ENCODE assay signal across 36 cellular contexts in the genomic region with DNA sequence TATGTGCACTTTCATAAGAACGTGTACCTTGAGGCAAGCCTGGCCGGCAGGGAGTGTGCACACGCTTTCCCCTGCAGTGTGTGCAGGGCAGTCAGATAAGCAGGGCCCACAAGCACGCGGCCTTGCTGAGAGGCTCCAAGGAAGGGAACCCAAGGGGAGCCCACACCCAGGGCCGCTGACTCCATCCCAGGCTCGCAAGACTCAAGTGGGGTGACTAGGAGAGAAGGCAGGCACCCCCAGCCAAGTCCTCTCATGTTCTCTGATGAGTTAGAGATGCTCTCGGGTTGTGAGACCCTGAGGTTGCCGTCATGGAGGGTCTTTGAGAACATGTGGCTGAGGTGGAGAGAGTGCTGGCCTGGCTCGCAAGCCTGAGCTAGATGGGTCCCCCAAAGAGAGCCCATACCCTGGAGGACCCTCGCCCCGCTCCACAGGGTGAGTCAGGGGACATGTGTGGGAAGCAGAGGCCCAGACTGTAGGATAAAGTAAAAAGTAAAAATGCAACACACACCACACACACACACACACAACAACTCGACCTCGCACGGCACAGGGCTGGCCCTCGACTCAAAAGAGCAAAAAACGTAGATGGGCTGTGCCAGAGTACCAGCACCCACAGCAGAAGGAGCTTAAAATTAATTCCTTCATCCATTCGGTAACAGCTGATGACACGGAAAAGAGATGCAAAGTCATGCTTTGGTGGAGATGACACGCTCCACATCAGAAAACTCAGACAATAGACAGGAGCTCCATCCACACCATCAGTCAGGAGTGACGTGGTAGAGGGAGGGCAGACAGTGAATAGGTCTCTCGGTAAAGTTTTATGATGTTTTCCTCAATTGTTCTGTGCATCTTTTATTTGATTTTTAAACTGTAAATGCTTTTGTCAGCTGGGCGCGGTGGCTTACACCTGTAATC. TPM values are rescaled to one million over a fixed set of nuclear protein-coding genes. Genes with fewer than 3 reads are reported as not detected.
A peak's percentile ranks its signal among the peaks of the same experiment; 100 is the strongest.
DNase-seq lines count a peak whose midpoint lies in the region; ATAC-seq, FAIRE-seq and TF ChIP-seq lines count a peak whose summit lies in the region.
"Had no signal": no experiment of that assay in that cellular context is flagged by ENCODE, and none has a peak within 500 bp of the region (broad histone marks: within the 10 kb centered on the region; RNA-seq: fewer than 3 reads in every experiment).

No MANE protein-coding gene starts in this region.

- no peak overlapping the region for H3K4me3 ChIP-seq in HepG2 (replicated peaks in 1 of 3; ENCODE audit: insufficient read depth in 1 of 3, low read depth in 2 of 3, low read length in 3 of 3)
- H3K4me3 ChIP-seq in right lobe of liver = no peak overlapping the region
- H3K4me3 ChIP-seq in K562 = no peak overlapping the region
- H3K4me3 ChIP-seq: gastroesophageal sphincter, pancreas, thyroid gland had no signal

- H3K4me1 Mint-ChIP-seq in nephron progenitor cell = peaks cover 42% of the 10 kb centered on the region

- DNase-seq in HepG2 (ENCODE audit: low spot score) (no peak), right lobe of liver (no peak), K562 (ENCODE audit: extremely low read depth in 1 of 4, low spot score in 3 of 4) (no peak), nephron progenitor cell (no peak), globus pallidus (ENCODE audit: low spot score) (no peak)
- DNase-seq in activated CD4-positive, alpha-beta T cell treated with anti-CD3 and anti-CD28 coated beads for 1 hour = no peak
- DNase-seq: activated CD8-positive, alpha-beta T cell treated with anti-CD3 and anti-CD28 coated beads, Interleukin-2, amount 10 ng/mL, durations not matched to agents 7 days and 5 days; activated T-cell treated with anti-CD3 and anti-CD28 coated beads for 4 hours; anterior cingulate cortex; DND-41; effector CD8-positive, alpha-beta T cell; GF-D8; HCEC 1CT; hypothalamus; immature natural killer cell; Karpas-422; left ventricle myocardium superior; naive thymus-derived CD4-positive, alpha-beta T cell; NCI-H1417; NCI-H2029 treated with DMSO at 0.1 percent for 48 hours; NCI-H69; pancreas; SHP77 treated with DMSO at 0.1 percent for 48 hours; stimulated activated CD4-positive, alpha-beta T cell treated with anti-CD3 and anti-CD28 coated beads, Interleukin-12 subunit alpha, Interleukin-12 subunit beta, amount 100 ng/mL, for 4 hours; stimulated activated CD4-positive, alpha-beta T cell treated with anti-CD3 and anti-CD28 coated beads, Interleukin-4, amount 100 ng/mL, for 1 hour; thyroid gland had no signal

- no peak overlapping the region for H2AFZ ChIP-seq in HepG2 (ENCODE audit: low read length)
- no peak overlapping the region for H2AFZ ChIP-seq in K562 (ENCODE audit: low read depth, low read length)

- peaks cover 9% of the 10 kb centered on the region for H3K36me3 Mint-ChIP-seq in nephron progenitor cell (ENCODE audit: low read depth)
- H3K36me3 Mint-ChIP-seq: activated naive CD8-positive, alpha-beta T cell had no signal

- H3K27me3 ChIP-seq in HepG2 (ENCODE audit: control insufficient read depth in 1 of 2, insufficient read depth in 2 of 2, low read length in 2 of 2) (peaks cover 4 to 68% of the 10 kb centered on the region in 2 experiments; a peak in 4 of 5 replicates), right lobe of liver (no peaks in the 10 kb centered on the region), K562 (ENCODE audit: control insufficient read depth in 2 of 2, insufficient read depth in 2 of 2, low read length in 2 of 2) (peaks cover 46 to 71% of the 10 kb centered on the region in 2 experiments; a peak in 4 of 5 replicates)
- H3K27me3 ChIP-seq: pancreas, thyroid gland had no signal

- TF ChIP-seq EP300 in HepG2 (IDR thresholded peaks at IDR 0.05; ENCODE audit: low read depth in 2 of 2, low read length in 2 of 2) (no peak), HepG2 (CRISPR knock-in tag; IDR thresholded peaks at IDR 0.05; ENCODE audit: borderline replicate concordance) (no peak), K562 (IDR thresholded peaks at IDR 0.05; ENCODE audit: low read length) (no peak)

- H3K9ac ChIP-seq in HepG2 (ENCODE audit: insufficient read depth, low read depth, low read length) (no peak overlapping the region), K562 (ENCODE audit: insufficient read depth in 1 of 2, low read depth in 2 of 2, low read length in 2 of 2) (no peak overlapping the region)

- no peaks in the 10 kb centered on the region for H3K9me1 ChIP-seq in K562 (ENCODE audit: control insufficient read depth, insufficient read depth, low read length)

- H3K4me1 ChIP-seq in HepG2 (ENCODE audit: insufficient read depth, low read length) (peaks cover 27% of the 10 kb centered on the region), right lobe of liver (peaks cover 0 to 14% (median 9%) of the 10 kb centered on the region in 4 donors), K562 (replicated peaks in 1 of 2; ENCODE audit: control insufficient read depth in 2 of 2, insufficient read depth in 2 of 2, low read length in 2 of 2) (peaks cover 0 to 21% of the 10 kb centered on the region in 2 experiments; a peak in 3 of 5 replicates)

- H3K36me3 ChIP-seq in HepG2 (replicated peaks in 1 of 2; ENCODE audit: control insufficient read depth in 1 of 2, insufficient read depth in 2 of 2, low read length in 2 of 2) (no peaks in the 10 kb centered on the region), right lobe of liver (no peaks in the 10 kb centered on the region), K562 (ENCODE audit: control insufficient read depth, insufficient read depth, low read length) (no peaks in the 10 kb centered on the region)
- H3K36me3 ChIP-seq: gastroesophageal sphincter, pancreas, thyroid gland had no signal

- peaks cover 24% of the 10 kb centered on the region for H3K9me3 Mint-ChIP-seq in nephron progenitor cell
- H3K9me3 Mint-ChIP-seq: immature natural killer cell had no signal

- no peak overlapping the region for H3K4me3 Mint-ChIP-seq in nephron progenitor cell
- H3K4me3 Mint-ChIP-seq: activated CD8-positive, alpha-beta T cell treated with anti-CD3 and anti-CD28 coated beads, Interleukin-2, amount 10 ng/mL, durations not matched to agents 7 days and 5 days; activated naive CD8-positive, alpha-beta T cell; immature natural killer cell; naive thymus-derived CD4-positive, alpha-beta T cell; T-helper 2 cell treated with Interferon-gamma antibody and Interleukin-4, amounts not matched to agents 5 μg/mL and 100 μg/mL, for 36 hours had no signal

- FAIRE-seq in HepG2 (lab: Jason Lieb, UNC) (no peak), K562 (lab: Jason Lieb, UNC) (no peak)
- FAIRE-seq: bronchial epithelial cell, colon, pancreas had no signal

- H3K27me3 Mint-ChIP-seq in nephron progenitor cell (ENCODE audit: low read depth, poor library complexity) = peaks cover 12% of the 10 kb centered on the region

- H3K4me2 ChIP-seq in HepG2 (ENCODE audit: low read depth, low read length) = no peak overlapping the region
- no peak overlapping the region for H3K4me2 ChIP-seq in K562 (ENCODE audit: insufficient read depth, low read length)

- no peak for TF ChIP-seq POLR2A in HepG2 (IDR thresholded peaks at IDR 0.05; ENCODE audit: insufficient read depth in 1 of 2, low read depth in 2 of 2, low read length in 2 of 2)
- no peak for TF ChIP-seq POLR2A in right lobe of liver (IDR thresholded peaks at IDR 0.05)
- no peak for TF ChIP-seq POLR2A in K562 (conservative IDR thresholded peaks at IDR 0.05)

- WGBS in HepG2 (ENCODE audit: low lambda C conversion rate) = 56% methylated on average over 18 of the region's 24 CpGs
- WGBS in right lobe of liver (ENCODE audit: insufficient coverage, low coverage, low lambda C conversion rate, missing lambda C conversion rate) = 77% methylated on average over 17 of the region's 24 CpGs
- 5% methylated on average over 24 of the region's 24 CpGs for WGBS in K562 (ENCODE audit: insufficient coverage, low coverage, missing lambda C conversion rate)

- no peak for ATAC-seq in HepG2
- ATAC-seq in right lobe of liver = no peak
- ATAC-seq in K562 = peak; percentile 15; the same call in 1 of the 3 replicates
- ATAC-seq in GM19463 (IDR thresholded peaks at IDR 0.05; ENCODE audit: unreplicated experiment) = no peak
- ATAC-seq: activated CD8-positive, alpha-beta T cell treated with anti-CD3 and anti-CD28 coated beads, Interleukin-2, amount 10 ng/mL, durations not matched to agents 7 days and 5 days; gastroesophageal sphincter; left ventricle myocardium superior; naive thymus-derived CD4-positive, alpha-beta T cell; Panc1; pancreas; right cardiac atrium had no signal

- no peaks in the 10 kb centered on the region for H3K9me3 ChIP-seq in HepG2 (ENCODE audit: low read length)
- no peaks in the 10 kb centered on the region for H3K9me3 ChIP-seq in right lobe of liver
- H3K9me3 ChIP-seq in K562 (replicated peaks; ENCODE audit: control insufficient read depth, insufficient read depth, low read depth, low read length) = no peaks in the 10 kb centered on the region
- H3K9me3 ChIP-seq: gastroesophageal sphincter, pancreas, thyroid gland had no signal

- TF ChIP-seq CTCF in HepG2 (CRISPR knock-in tag; IDR thresholded peaks at IDR 0.05) = no peak
- TF ChIP-seq CTCF in right lobe of liver (IDR thresholded peaks at IDR 0.05) = no peak
- no peak for TF ChIP-seq CTCF in K562 (IDR thresholded peaks at IDR 0.05 in 2 of 3, conservative IDR thresholded peaks at IDR 0.05 in 1 of 3; ENCODE audit: insufficient read depth in 2 of 3, low read depth in 1 of 3, low read length in 3 of 3)
- TF ChIP-seq CTCF in nephron progenitor cell (IDR thresholded peaks at IDR 0.05) = no peak

- intact Hi-C loops in HepG2 (cut with micrococcal nuclease; ENCODE audit: unreplicated experiment) = no loop called here
- intact Hi-C loops in right lobe of liver (cut with DNase I) = no loop called here
- intact Hi-C loops in K562 (cut with micrococcal nuclease) = no loop called here

- POLR2A ChIA-PET in HepG2 (lab: Yijun Ruan, JAX) = no interaction called here
- POLR2A ChIA-PET in K562 (lab: Yijun Ruan, JAX) = interaction anchor here (0.6 to 1.4 kb wide), 3 partner anchors 22 to 26 kb away, joined by 3 to 4 read pairs (median 3); no protein-coding TSS in a partner anchor

- peak overlapping the region; percentile 36 for H3K27ac Mint-ChIP-seq in nephron progenitor cell
- H3K27ac Mint-ChIP-seq: activated CD8-positive, alpha-beta T cell treated with anti-CD3 and anti-CD28 coated beads, Interleukin-2, amount 10 ng/mL, durations not matched to agents 7 days and 5 days; activated naive CD8-positive, alpha-beta T cell; immature natural killer cell; naive thymus-derived CD4-positive, alpha-beta T cell; T-helper 2 cell treated with Interferon-gamma antibody and Interleukin-4, amounts not matched to agents 5 μg/mL and 100 μg/mL, for 36 hours had no signal

- CTCF ChIA-PET in HepG2 (lab: Yijun Ruan, JAX; ENCODE audit: low intra/inter-chr PET ratio, low total read pairs) (no interaction called here), K562 (lab: Yijun Ruan, JAX; ENCODE audit: low intra/inter-chr PET ratio) (no interaction called here)

- H4K20me1 ChIP-seq in HepG2 (ENCODE audit: insufficient read depth, low read length) (no peaks in the 10 kb centered on the region), K562 (replicated peaks; ENCODE audit: control insufficient read depth, insufficient read depth, low read length) (peaks cover 26% of the 10 kb centered on the region)

- no TSS peak for BruUV-seq in HepG2 (replicated peaks; lab: Mats Ljungman, UMichigan)
- BruUV-seq in K562 (replicated peaks; lab: Mats Ljungman, UMichigan) = no TSS peak

- H3K79me2 ChIP-seq in HepG2 (ENCODE audit: insufficient read depth, low read length) (no peaks in the 10 kb centered on the region), K562 (ENCODE audit: control insufficient read depth, insufficient read depth, low read length) (no peaks in the 10 kb centered on the region)

- TF ChIP-seq RAD21 in HepG2 (CRISPR knock-in tag; IDR thresholded peaks at IDR 0.05) (no peak), K562 (CRISPR knock-in tag; conservative IDR thresholded peaks at IDR 0.05 in 1 of 2, IDR thresholded peaks at IDR 0.05 in 1 of 2) (no peak)

- no peak overlapping the region for H3K27ac ChIP-seq in HepG2 (ENCODE audit: extremely low read length, insufficient read depth, low read length)
- no peak overlapping the region for H3K27ac ChIP-seq in right lobe of liver
- no peak overlapping the region for H3K27ac ChIP-seq in K562 (ENCODE audit: extremely low read depth, low read depth, low read length)
- H3K27ac ChIP-seq: gastroesophageal sphincter, pancreas, thyroid gland had no signal

- in situ Hi-C loops in HepG2 (cut with HindIII; ENCODE audit: extremely low pct_ligation_motif_present, low pct_unique_long_range_greater_than_20kb) = no loop called here
- in situ Hi-C loops in K562 (cut with MboI) = no loop called here

RNA-seq across cellular contexts. Expression of gene NKD2, which starts 54.8 kb away (rescaled TPM):
- total RNA-seq in HepG2 (2016; rRNA removed; fragmentation: Illumina TruSeq; extraction: Trizol) = 0.53 and 0.94 TPM in 2 replicates
- total RNA-seq in HepG2 (2016; cell fraction: cytosol; rRNA removed; fragmentation: Illumina TruSeq; extraction: Trizol; ENCODE audit: low read depth) = 0.26 and 0.91 TPM in 2 replicates
- total RNA-seq in HepG2 (2016; cell fraction: insoluble cytoplasmic fraction; rRNA removed; fragmentation: Illumina TruSeq; extraction: Trizol) = 0.77 and 1.1 TPM in 2 replicates
- total RNA-seq in HepG2 (2016; cell fraction: membrane; rRNA removed; fragmentation: Illumina TruSeq; extraction: Trizol) = 0.48 and 0.90 TPM in 2 replicates
- total RNA-seq in HepG2 (2016; cell fraction: nucleus; rRNA removed; fragmentation: Illumina TruSeq; extraction: Trizol) = 0.81 and 2.0 TPM in 2 replicates
- polyA plus RNA-seq in HepG2 (2011; rRNA removed) = 0.81 and 0.82 TPM in 2 replicates
- polyA plus RNA-seq in HepG2 (2011; cell fraction: cytosol; rRNA removed) = 0.13 and 0.70 TPM in 2 replicates
- polyA plus RNA-seq in HepG2 (2011; cell fraction: nucleus; rRNA removed) = 10.6 and 14.1 TPM in 2 replicates
- 0.39 and 0.79 TPM in 2 replicates for polyA plus RNA-seq in HepG2 (2012)
- polyA plus RNA-seq in HepG2 (2016; cell fraction: cytosol; fragmentation: Illumina TruSeq; extraction: Trizol; ENCODE audit: low read depth) = 0.59 and 0.60 TPM in 2 replicates
- 1.1 and 1.2 TPM in 2 replicates for polyA plus RNA-seq in HepG2 (2016; cell fraction: insoluble cytoplasmic fraction; fragmentation: Illumina TruSeq; extraction: Trizol; ENCODE audit: low read depth)
- 0.76 and 0.84 TPM in 2 replicates for polyA plus RNA-seq in HepG2 (2016; cell fraction: membrane; fragmentation: Illumina TruSeq; extraction: Trizol; ENCODE audit: low read depth)
- 5.1 and 6.3 TPM in 2 replicates for polyA plus RNA-seq in HepG2 (2016; cell fraction: nucleus; fragmentation: Illumina TruSeq; extraction: Trizol; ENCODE audit: insufficient read depth, low read depth)
- polyA minus RNA-seq in HepG2 (2011; rRNA and poly(A)+ RNA removed; ENCODE audit: low replicate concordance) = 1.6 TPM in 1 of 2 replicates, not detected in the other
- polyA minus RNA-seq in HepG2 (2011; cell fraction: cytosol; rRNA and poly(A)+ RNA removed) = 0.30 and 0.62 TPM in 2 replicates
- polyA minus RNA-seq in HepG2 (2011; cell fraction: nucleus; rRNA and poly(A)+ RNA removed) = 0.62 and 1.0 TPM in 2 replicates
- total RNA-seq in right lobe of liver = 1 to 10 TPM in 4 of 6 experiments, under 1 TPM in 2; 0.93 to 2.9 (median 2.2) TPM
- 0.55 and 2.0 TPM in 2 replicates for total RNA-seq in K562 (2011; cell fraction: chromatin; rRNA removed; ENCODE audit: low replicate concordance)
- 0.67 and 1.7 TPM in 2 replicates for total RNA-seq in K562 (2011; cell fraction: nucleolus; rRNA removed)
- 0.37 TPM in 1 of 2 replicates, not detected in the other for total RNA-seq in K562 (2011; cell fraction: nucleoplasm; rRNA removed)
- 0.12 and 0.64 TPM in 2 replicates for total RNA-seq in K562 (2014; rRNA removed)
- not detected in 2 replicates for total RNA-seq in K562 (2014; rRNA removed; fragmentation: Illumina TruSeq; extraction: Trizol)
- not detected in 2 replicates for total RNA-seq in K562 (2015; rRNA removed; fragmentation: Illumina TruSeq; extraction: Trizol)
- total RNA-seq in K562 (2021) = 0.35 and 0.38 TPM in 2 replicates
- polyA plus RNA-seq in K562 (2011; rRNA removed) = 0.20 and 0.65 TPM in 2 replicates
- polyA plus RNA-seq in K562 (2011; cell fraction: cytosol; rRNA removed) = 0.29 TPM in 1 of 2 replicates, not detected in the other
- polyA plus RNA-seq in K562 (2011; cell fraction: nucleus; rRNA removed) = 3.0 and 5.0 TPM in 2 replicates
- 0.16 and 0.98 TPM in 2 replicates for polyA plus RNA-seq in K562 (2012)
- polyA plus RNA-seq in K562 (2014; fragmentation: Illumina TruSeq; extraction: Trizol) = not detected in 2 replicates
- polyA plus RNA-seq in K562 (2014; fragmentation: Nextera tagmentation; extraction: Ambion mirVana) = not detected
- polyA plus RNA-seq in K562 (2014; rRNA removed) = 0.09 TPM in 1 of 2 replicates, not detected in the other
- not detected in 2 replicates for polyA minus RNA-seq in K562 (2011; rRNA and poly(A)+ RNA removed)
- 1.3 TPM in 1 of 2 replicates, not detected in the other for polyA minus RNA-seq in K562 (2011; cell fraction: cytosol; rRNA and poly(A)+ RNA removed)
- 1.00 and 1.3 TPM in 2 replicates for polyA minus RNA-seq in K562 (2011; cell fraction: nucleus; rRNA and poly(A)+ RNA removed)
- polyA plus RNA-seq: AG04450; BJ; immature natural killer cell; naive thymus-derived CD4-positive, alpha-beta T cell had no signal

Comparison
In these comparisons a context has a peak if more than half of its experiments do, and no peak if none do; other contexts are left out.
1. Of the 241 proteins assayed by ChIP-seq in both HepG2 and K562: peak only in HepG2: none; only in K562: MAFG, MAX and NFE2; in both: none; in neither: 237; mixed calls (peak in some experiments, not most) for 1.